Comparison of ENCODE assay signal across 8 cellular contexts in genomic region chr2:241882090-241882625, GRCh38.
DNase-seq lines count a peak whose midpoint lies in the region; ATAC-seq and TF ChIP-seq lines count a peak whose summit lies in the region.

No MANE protein-coding gene starts in this region.

- DNase-seq in activated CD8-positive, alpha-beta memory T cell treated with anti-CD3 and anti-CD28 coated beads for 4 hours (ENCODE audit: low read depth in 2 of 2), result peak; percentile 53 to 61
- DNase-seq in foreskin fibroblast (peak; percentile 25 to 60), retina (peak; percentile 65), NCI-H187 (lab: John Stamatoyannopoulos, UW) (no peak), OCI-M2 (lab: John Stamatoyannopoulos, UW; ENCODE audit: unreplicated experiment) (no peak)

- peak; percentile 68 for ATAC-seq in GM21529 (IDR thresholded peaks at IDR 0.05; ENCODE audit: unreplicated experiment)

- peak overlapping the region; percentile 93 for H3K27ac ChIP-seq in KOPT-K1 (ENCODE audit: low read depth, low read length, poor library complexity, severe bottlenecking)

- peaks cover 14% of the 10 kb centered on the region for H3K36me3 ChIP-seq in KOPT-K1 (ENCODE audit: insufficient read depth, low read length)

- H3K4me3 ChIP-seq in foreskin fibroblast (ENCODE audit: low read depth in 1 of 2, low read length in 2 of 2), result peak overlapping the region; percentile 24 to 52

- H3K9me3 ChIP-seq in KOPT-K1 (ENCODE audit: insufficient read depth, low read length, poor library complexity, severe bottlenecking), result no peaks in the 10 kb centered on the region

- TF ChIP-seq CTCF in GM12873 (IDR thresholded peaks at IDR 0.05; ENCODE audit: insufficient read depth, low read depth, low read length, missing control alignments) (peak; percentile 47), foreskin fibroblast (IDR thresholded peaks at IDR 0.05; ENCODE audit: low read depth, low read length) (no peak)

Comparison
In these comparisons a context has a peak if more than half of its experiments do, and no peak if none do; other contexts are left out.
1. DNase-seq: peak in activated CD8-positive, alpha-beta memory T cell treated with anti-CD3 and anti-CD28 coated beads for 4 hours (2 of 2), foreskin fibroblast (2 of 2) and retina (single experiment); none in NCI-H187 (0 of 2) and OCI-M2 (single experiment).